In genomic region chr2:219540784-219541504, GRCh38 we compare ENCODE assay signal across 13 cellular contexts. TPM values are rescaled to one million over a fixed set of nuclear protein-coding genes. Genes with fewer than 3 reads are reported as not detected.
A peak's percentile ranks its signal among the peaks of the same experiment; 100 is the strongest.
DNase-seq lines count a peak whose midpoint lies in the region; ATAC-seq, FAIRE-seq and TF ChIP-seq lines count a peak whose summit lies in the region.
"Had no signal": no experiment of that assay in that cellular context is flagged by ENCODE, and none has a peak within 500 bp of the region (broad histone marks: within the 10 kb centered on the region; RNA-seq: fewer than 3 reads in every experiment).

No MANE protein-coding gene starts in this region.

- FAIRE-seq in D721Med (lab: Jason Lieb, UNC), result no peak
- FAIRE-seq: pancreas had no signal

- H3K4me1 ChIP-seq in HUES6 (ENCODE audit: control insufficient read depth, insufficient read depth, low read length), result peaks cover 34% of the 10 kb centered on the region
- H3K4me1 ChIP-seq in ascending aorta, result peaks cover 8 to 24% of the 10 kb centered on the region in 2 donors

- intact Hi-C loops in activated T-helper 2 cell treated with anti-CD3 and anti-CD28 coated beads, Interferon-gamma antibody, Interleukin-2, Interleukin-4, amounts not matched to agents 10 μg/mL and 5 μg/mL and 100 μg/mL, durations not matched to agents 14 hours and 24 hours and 36 hours (cut with micrococcal nuclease), result loop anchor here (1.0 to 10.0 kb wide), 4 partner anchors 43 to 366 kb away; partner anchors contain the start of genes CNPPD1, GMPPA, RETREG2 and SLC23A3
- intact Hi-C loops in ascending aorta (cut with DNase I), result loop anchor here (10.0 kb wide), 1 partner anchor 266 kb away; the partner anchor contains the start of gene DNAJB2

- H3K4me3 Mint-ChIP-seq in T-helper 2 cell treated with Interferon-gamma antibody and Interleukin-4, amounts not matched to agents 5 μg/mL and 100 μg/mL, for 36 hours, result peak overlapping the region; percentile 83
- H3K4me3 Mint-ChIP-seq in activated T-helper 2 cell treated with anti-CD3 and anti-CD28 coated beads, Interferon-gamma antibody, Interleukin-2, Interleukin-4, amounts not matched to agents 10 μg/mL and 5 μg/mL and 100 μg/mL, durations not matched to agents 14 hours and 24 hours and 36 hours (ENCODE audit: low read depth), result peak overlapping the region; percentile 26
- H3K4me3 Mint-ChIP-seq in natural killer cell treated with Interleukin-12 subunit alpha and Interleukin-12 subunit beta and Interleukin-15 and Interleukin-18, amount 100 ng/mL, for 72 hours, result peak overlapping the region; percentile 97

- no peaks in the 10 kb centered on the region for H3K9me3 Mint-ChIP-seq in T-helper 2 cell treated with Interferon-gamma antibody and Interleukin-4, amounts not matched to agents 5 μg/mL and 100 μg/mL, for 36 hours
- H3K9me3 Mint-ChIP-seq in activated T-helper 2 cell treated with anti-CD3 and anti-CD28 coated beads, Interferon-gamma antibody, Interleukin-2, Interleukin-4, amounts not matched to agents 10 μg/mL and 5 μg/mL and 100 μg/mL, durations not matched to agents 14 hours and 24 hours and 36 hours, result no peaks in the 10 kb centered on the region
- no peaks in the 10 kb centered on the region for H3K9me3 Mint-ChIP-seq in natural killer cell treated with Interleukin-12 subunit alpha and Interleukin-12 subunit beta and Interleukin-15 and Interleukin-18, amount 100 ng/mL, for 72 hours

- peaks cover 11% of the 10 kb centered on the region for H3K27me3 Mint-ChIP-seq in T-helper 2 cell treated with Interferon-gamma antibody and Interleukin-4, amounts not matched to agents 5 μg/mL and 100 μg/mL, for 36 hours (ENCODE audit: low read depth)
- H3K27me3 Mint-ChIP-seq in activated T-helper 2 cell treated with anti-CD3 and anti-CD28 coated beads, Interferon-gamma antibody, Interleukin-2, Interleukin-4, amounts not matched to agents 10 μg/mL and 5 μg/mL and 100 μg/mL, durations not matched to agents 14 hours and 24 hours and 36 hours (ENCODE audit: low read depth), result peaks cover 11% of the 10 kb centered on the region
- peaks cover under 1 to 2% of the 10 kb centered on the region in 2 donors for H3K27me3 Mint-ChIP-seq in natural killer cell treated with Interleukin-12 subunit alpha and Interleukin-12 subunit beta and Interleukin-15 and Interleukin-18, amount 100 ng/mL, for 72 hours

- H3K9ac ChIP-seq in HUES6 (ENCODE audit: low read length), result no peak overlapping the region

- H3K4me3 ChIP-seq in HUES6 (ENCODE audit: low read depth, low read length) (0 out of 2 replicates have a peak overlapping the region, but pooled peaks have one; percentile 91), ascending aorta (no peak overlapping the region)

- DNase-seq in T-helper 2 cell treated with Interferon-gamma antibody and Interleukin-4, amounts not matched to agents 5 μg/mL and 100 μg/mL, for 36 hours (ENCODE audit: low spot score), result no peak
- DNase-seq in T-helper 2 cell (no peak), D721Med (ENCODE audit: insufficient read length, low spot score) (no peak), ascending aorta (ENCODE audit: low spot score in 2 of 2) (no peak)
- DNase-seq in activated T-helper 2 cell treated with anti-CD3 and anti-CD28 coated beads, Interferon-gamma antibody, Interleukin-2, Interleukin-4, amounts not matched to agents 10 μg/mL and 5 μg/mL and 100 μg/mL, durations not matched to agents 14 hours and 24 hours and 36 hours (ENCODE audit: low spot score), result no peak
- DNase-seq in natural killer cell treated with Interleukin-12 subunit alpha and Interleukin-12 subunit beta and Interleukin-15 and Interleukin-18, amount 100 ng/mL, for 72 hours (ENCODE audit: low spot score), result no peak

- ATAC-seq in natural killer cell treated with Interleukin-12 subunit alpha and Interleukin-12 subunit beta and Interleukin-15 and Interleukin-18, amount 100 ng/mL, for 72 hours, result no peak
- no peak for ATAC-seq in GM21526 (IDR thresholded peaks at IDR 0.05; ENCODE audit: low FRiP score, unreplicated experiment)

- no peak overlapping the region for H3K27ac ChIP-seq in HUES6 (ENCODE audit: low read depth, low read length)
- no peak overlapping the region for H3K27ac ChIP-seq in ascending aorta
- H3K27ac ChIP-seq: HL-60, SK-N-MC had no signal

- H3K36me3 ChIP-seq in HUES6 (ENCODE audit: control insufficient read depth, insufficient read depth, low read length) (peaks cover 27% of the 10 kb centered on the region), ascending aorta (peaks cover 26 to 36% of the 10 kb centered on the region in 2 donors)

- TF ChIP-seq CTCF in D721Med (IDR thresholded peaks at IDR 0.05; ENCODE audit: insufficient read depth, missing control alignments) (no peak), ascending aorta (IDR thresholded peaks at IDR 0.05) (no peak)

- H3K27ac Mint-ChIP-seq in T-helper 2 cell treated with Interferon-gamma antibody and Interleukin-4, amounts not matched to agents 5 μg/mL and 100 μg/mL, for 36 hours, result no peak overlapping the region
- no peak overlapping the region for H3K27ac Mint-ChIP-seq in activated T-helper 2 cell treated with anti-CD3 and anti-CD28 coated beads, Interferon-gamma antibody, Interleukin-2, Interleukin-4, amounts not matched to agents 10 μg/mL and 5 μg/mL and 100 μg/mL, durations not matched to agents 14 hours and 24 hours and 36 hours
- no peak overlapping the region for H3K27ac Mint-ChIP-seq in natural killer cell treated with Interleukin-12 subunit alpha and Interleukin-12 subunit beta and Interleukin-15 and Interleukin-18, amount 100 ng/mL, for 72 hours

- H3K36me3 Mint-ChIP-seq in T-helper 2 cell treated with Interferon-gamma antibody and Interleukin-4, amounts not matched to agents 5 μg/mL and 100 μg/mL, for 36 hours (ENCODE audit: low read depth), result peaks cover 8% of the 10 kb centered on the region
- H3K36me3 Mint-ChIP-seq in activated T-helper 2 cell treated with anti-CD3 and anti-CD28 coated beads, Interferon-gamma antibody, Interleukin-2, Interleukin-4, amounts not matched to agents 10 μg/mL and 5 μg/mL and 100 μg/mL, durations not matched to agents 14 hours and 24 hours and 36 hours (ENCODE audit: low read depth), result peaks cover 15% of the 10 kb centered on the region
- no peaks in the 10 kb centered on the region for H3K36me3 Mint-ChIP-seq in natural killer cell treated with Interleukin-12 subunit alpha and Interleukin-12 subunit beta and Interleukin-15 and Interleukin-18, amount 100 ng/mL, for 72 hours

- no peaks in the 10 kb centered on the region for H3K9me3 ChIP-seq in HUES6 (ENCODE audit: control insufficient read depth, insufficient read depth, low read depth, low read length)
- H3K9me3 ChIP-seq in ascending aorta, result no peaks in the 10 kb centered on the region
- H3K9me3 ChIP-seq: Caco-2, pancreas, spleen had no signal

- H3K4me1 Mint-ChIP-seq in T-helper 2 cell treated with Interferon-gamma antibody and Interleukin-4, amounts not matched to agents 5 μg/mL and 100 μg/mL, for 36 hours (ENCODE audit: low read depth), result peaks cover 15% of the 10 kb centered on the region
- peaks cover 11% of the 10 kb centered on the region for H3K4me1 Mint-ChIP-seq in activated T-helper 2 cell treated with anti-CD3 and anti-CD28 coated beads, Interferon-gamma antibody, Interleukin-2, Interleukin-4, amounts not matched to agents 10 μg/mL and 5 μg/mL and 100 μg/mL, durations not matched to agents 14 hours and 24 hours and 36 hours (ENCODE audit: low read depth)
- H3K4me1 Mint-ChIP-seq in natural killer cell treated with Interleukin-12 subunit alpha and Interleukin-12 subunit beta and Interleukin-15 and Interleukin-18, amount 100 ng/mL, for 72 hours (ENCODE audit: low read depth in 2 of 2), result peaks cover 24 to 26% of the 10 kb centered on the region in 2 donors

- H3K27me3 ChIP-seq in HUES6 (ENCODE audit: control insufficient read depth, insufficient read depth, low read length), result peaks cover 21% of the 10 kb centered on the region
- no peaks in the 10 kb centered on the region for H3K27me3 ChIP-seq in ascending aorta
- H3K27me3 ChIP-seq: pancreas had no signal

RNA-seq across cellular contexts. Expression of gene CHPF, which starts 2.7 kb away (rescaled TPM):
- total RNA-seq in activated T-helper 2 cell treated with anti-CD3 and anti-CD28 coated beads, Interferon-gamma antibody, Interleukin-2, Interleukin-4, amounts not matched to agents 10 μg/mL and 5 μg/mL and 100 μg/mL, durations not matched to agents 14 hours and 24 hours and 36 hours, result 40.2 and 41.9 TPM in 2 replicates
- 10 to 100 TPM; 52.4 to 57.5 TPM for total RNA-seq in natural killer cell treated with Interleukin-12 subunit alpha and Interleukin-12 subunit beta and Interleukin-15 and Interleukin-18, amount 100 ng/mL, for 72 hours
- 249 TPM for total RNA-seq in ascending aorta

RNA-seq across cellular contexts. Expression of gene TMEM198, which starts 2.9 kb away (rescaled TPM):
- 3.8 and 4.9 TPM in 2 replicates for total RNA-seq in activated T-helper 2 cell treated with anti-CD3 and anti-CD28 coated beads, Interferon-gamma antibody, Interleukin-2, Interleukin-4, amounts not matched to agents 10 μg/mL and 5 μg/mL and 100 μg/mL, durations not matched to agents 14 hours and 24 hours and 36 hours
- 1 to 10 TPM; 3.6 to 7.6 TPM for total RNA-seq in natural killer cell treated with Interleukin-12 subunit alpha and Interleukin-12 subunit beta and Interleukin-15 and Interleukin-18, amount 100 ng/mL, for 72 hours
- 6.0 TPM for total RNA-seq in ascending aorta

RNA-seq across cellular contexts. Expression of gene ASIC4, which starts 26.7 kb away (rescaled TPM):
- total RNA-seq in activated T-helper 2 cell treated with anti-CD3 and anti-CD28 coated beads, Interferon-gamma antibody, Interleukin-2, Interleukin-4, amounts not matched to agents 10 μg/mL and 5 μg/mL and 100 μg/mL, durations not matched to agents 14 hours and 24 hours and 36 hours, result not detected in 2 replicates
- total RNA-seq in natural killer cell treated with Interleukin-12 subunit alpha and Interleukin-12 subunit beta and Interleukin-15 and Interleukin-18, amount 100 ng/mL, for 72 hours, result under 1 TPM in 1 of 2 donors, not detected in 1; 0.12 TPM
- not detected for total RNA-seq in ascending aorta

RNA-seq across cellular contexts. Expression of gene OBSL1, which starts 30.4 kb away (rescaled TPM):
- 0.37 and 0.59 TPM in 2 replicates for total RNA-seq in activated T-helper 2 cell treated with anti-CD3 and anti-CD28 coated beads, Interferon-gamma antibody, Interleukin-2, Interleukin-4, amounts not matched to agents 10 μg/mL and 5 μg/mL and 100 μg/mL, durations not matched to agents 14 hours and 24 hours and 36 hours
- total RNA-seq in natural killer cell treated with Interleukin-12 subunit alpha and Interleukin-12 subunit beta and Interleukin-15 and Interleukin-18, amount 100 ng/mL, for 72 hours, result 1 to 10 TPM in 1 of 2 donors, not detected in 1; 2.9 TPM
- total RNA-seq in ascending aorta, result 151 TPM

RNA-seq across cellular contexts. Expression of gene INHA, which starts 31.2 kb away (rescaled TPM):
- not detected in 2 replicates for total RNA-seq in activated T-helper 2 cell treated with anti-CD3 and anti-CD28 coated beads, Interferon-gamma antibody, Interleukin-2, Interleukin-4, amounts not matched to agents 10 μg/mL and 5 μg/mL and 100 μg/mL, durations not matched to agents 14 hours and 24 hours and 36 hours
- total RNA-seq in natural killer cell treated with Interleukin-12 subunit alpha and Interleukin-12 subunit beta and Interleukin-15 and Interleukin-18, amount 100 ng/mL, for 72 hours, result not detected
- not detected for total RNA-seq in ascending aorta

Comparison
In these comparisons a context has a peak if more than half of its experiments do, and no peak if none do; other contexts are left out.
1. H3K4me3 Mint-ChIP-seq: peak in every context shown above with its lines; median percentile 97 in natural killer cell treated with Interleukin-12 subunit alpha and Interleukin-12 subunit beta and Interleukin-15 and Interleukin-18, amount 100 ng/mL, for 72 hours; 83 in T-helper 2 cell treated with Interferon-gamma antibody and Interleukin-4, amounts not matched to agents 5 μg/mL and 100 μg/mL, for 36 hours; 26 in activated T-helper 2 cell treated with anti-CD3 and anti-CD28 coated beads, Interferon-gamma antibody, Interleukin-2, Interleukin-4, amounts not matched to agents 10 μg/mL and 5 μg/mL and 100 μg/mL, durations not matched to agents 14 hours and 24 hours and 36 hours.